11 cellular contexts compared by ENCODE assay signal in genomic region chr1:153616144-153616884, GRCh38. TPM values are rescaled to one million over a fixed set of nuclear protein-coding genes. Genes with fewer than 3 reads are reported as not detected.
DNase-seq lines count a peak whose midpoint lies in the region; ATAC-seq, FAIRE-seq and TF ChIP-seq lines count a peak whose summit lies in the region.
"Had no signal": no experiment of that assay in that cellular context is flagged by ENCODE, and none has a peak within 500 bp of the region (broad histone marks: within the 10 kb centered on the region; RNA-seq: fewer than 3 reads in every experiment).

TSS of gene S100A14 (minus strand) at chr1:153616325. CDS start at chr1:153615858, 467 bp downstream.

- no peaks in the 10 kb centered on the region for H3K9me3 Mint-ChIP-seq in naive thymus-derived CD4-positive, alpha-beta T cell

- CTCF ChIA-PET in HCT116 (lab: Charles Lee): interaction anchor here (0.6 to 7.7 kb wide), 6 partner anchors 11 to 105 kb away, joined by 3 to 76 read pairs (median 8); partner anchors contain the start of genes S100A1 and S100A13
- CTCF ChIA-PET in naive thymus-derived CD4-positive, alpha-beta T cell (lab: Charles Lee): interaction anchor here (1.0 to 1.5 kb wide), 3 partner anchors 102 to 108 kb away, joined by 3 to 4 read pairs (median 4); no protein-coding TSS in a partner anchor

- dilution Hi-C loops in keratinocyte (cut with MboI; ENCODE audit: extremely low pct_ligation_motif_present, low sequenced_read_pairs): no loop called here

- H3K4me1 ChIP-seq in HCT116 (ENCODE audit: control insufficient read depth in 1 of 2, insufficient read depth in 2 of 2, low read length in 2 of 2) (peaks cover 42 to 63% of the 10 kb centered on the region in 2 experiments), adipocyte (ENCODE audit: control insufficient read depth, insufficient read depth, low read length) (peaks cover 32% of the 10 kb centered on the region), keratinocyte (ENCODE audit: control insufficient read depth, extremely low read depth, insufficient read depth, low read length) (peaks cover 33% of the 10 kb centered on the region), small intestine (ENCODE audit: control insufficient read depth in 2 of 2, insufficient read depth in 1 of 2, low read depth in 1 of 2, low read length in 1 of 2) (peaks cover 4 to 10% of the 10 kb centered on the region in 2 donors)
- no peaks in the 10 kb centered on the region for H3K4me1 ChIP-seq in naive thymus-derived CD4-positive, alpha-beta T cell (ENCODE audit: control insufficient read depth in 2 of 2, insufficient read depth in 2 of 2, low read length in 2 of 2)

- H3K9me1 ChIP-seq in keratinocyte (ENCODE audit: control insufficient read depth, extremely low read depth, insufficient read depth, low read length): no peaks in the 10 kb centered on the region

- intact Hi-C loops in HCT116 (cut with micrococcal nuclease): loop anchor here (2.0 kb wide), 2 partner anchors 44 to 106 kb away; no protein-coding TSS in a partner anchor
- intact Hi-C loops in naive thymus-derived CD4-positive, alpha-beta T cell (cut with micrococcal nuclease): loop anchor here in 1 of 2 donors (5.0 kb wide), 1 partner anchor 49 kb away; the partner anchor contains the start of gene S100A2

- no peak for TF ChIP-seq RAD21 in HCT116 (IDR thresholded peaks at IDR 0.05; ENCODE audit: low read depth)

- H3K79me2 ChIP-seq in HCT116 (ENCODE audit: insufficient read depth, low read length) (peaks cover 39% of the 10 kb centered on the region), keratinocyte (ENCODE audit: control insufficient read depth, insufficient read depth, low read length) (peaks cover 46% of the 10 kb centered on the region)

- peak within 1 kb of the TSS; percentile 61 for H3K9ac ChIP-seq in HCT116 (ENCODE audit: low read length)
- peak within 1 kb of the TSS; percentile 52 for H3K9ac ChIP-seq in adipocyte (ENCODE audit: low read length)
- peak within 1 kb of the TSS; percentile 99 for H3K9ac ChIP-seq in keratinocyte (ENCODE audit: control insufficient read depth, extremely low read depth, insufficient read depth, low read length)

- WGBS in small intestine, 3 donors: 28 to 44% (median 42%) methylated on average over 9 to 10 of the region's 10 CpGs

- DNase-seq in HCT116 (ENCODE audit: low read depth, low spot score) (peak; percentile 59), adipocyte (ENCODE audit: low read depth) (no peak), keratinocyte (ENCODE audit: low read depth, low spot score) (peak; percentile 95), small intestine (peak; percentile 96), SK-N-DZ (ENCODE audit: low spot score) (no peak)
- DNase-seq in stimulated activated CD4-positive, alpha-beta T cell treated with anti-CD3 and anti-CD28 coated beads, Interleukin-4, amount 100 ng/mL, for 4 hours: no peak
- no peak for DNase-seq in naive thymus-derived CD4-positive, alpha-beta T cell
- DNase-seq: dorsolateral prefrontal cortex; MV-4-11; stimulated activated CD4-positive, alpha-beta T cell treated with anti-CD3 and anti-CD28 coated beads, Interleukin-4, amount 100 ng/mL, for 1 hour had no signal

- POLR2A ChIA-PET in HCT116 (lab: Charles Lee): interaction anchor here (0.6 to 9.1 kb wide), 13 partner anchors 11 to 111 kb away, joined by 3 to 172 read pairs (median 5); partner anchors contain the start of genes CHTOP, INTS3, S100A1 and S100A13
- POLR2A ChIA-PET in naive thymus-derived CD4-positive, alpha-beta T cell (lab: Charles Lee): no interaction called here

- H4K20me1 ChIP-seq in HCT116 (ENCODE audit: insufficient read depth) (no peaks in the 10 kb centered on the region), keratinocyte (ENCODE audit: control insufficient read depth, extremely low read depth, insufficient read depth, low read length) (no peaks in the 10 kb centered on the region)

- peaks cover 0 to 5% (median 0%) of the 10 kb centered on the region in 5 donors for H3K27me3 Mint-ChIP-seq in naive thymus-derived CD4-positive, alpha-beta T cell

- BruUV-seq in HCT116 (replicated peaks; lab: Mats Ljungman, UMichigan): no TSS peak

- peak within 1 kb of the TSS; percentile 50 to 57 for H3K4me3 ChIP-seq in HCT116 (replicated peaks in 1 of 2; ENCODE audit: low read depth in 1 of 2, low read length in 2 of 2)
- no peak within 1 kb of the TSS for H3K4me3 ChIP-seq in adipocyte (ENCODE audit: low read length)
- H3K4me3 ChIP-seq in keratinocyte (ENCODE audit: control insufficient read depth in 2 of 3, extremely low read depth in 1 of 3, insufficient read depth in 2 of 3, low read depth in 1 of 3, low read length in 3 of 3): peak within 1 kb of the TSS; percentile 90 to 100 (median 98)
- H3K4me3 ChIP-seq in small intestine (ENCODE audit: low read depth in 1 of 2, low read length in 2 of 2): peak within 1 kb of the TSS; percentile 40 to 47
- no peak within 1 kb of the TSS for H3K4me3 ChIP-seq in naive thymus-derived CD4-positive, alpha-beta T cell (ENCODE audit: low read length)
- H3K4me3 ChIP-seq: dorsolateral prefrontal cortex had no signal

- ATAC-seq in HCT116 (peak; percentile 23), GM18861 (IDR thresholded peaks at IDR 0.05; ENCODE audit: unreplicated experiment) (no peak)
- ATAC-seq in naive thymus-derived CD4-positive, alpha-beta T cell: no peak

- H3K9me3 ChIP-seq in HCT116 (ENCODE audit: control insufficient read depth in 1 of 2, insufficient read depth in 1 of 2, low read depth in 1 of 2, low read length in 2 of 2) (no peaks in the 10 kb centered on the region), adipocyte (ENCODE audit: control insufficient read depth, low read length) (no peaks in the 10 kb centered on the region), keratinocyte (ENCODE audit: control insufficient read depth, low read depth, low read length) (no peaks in the 10 kb centered on the region), small intestine (ENCODE audit: control insufficient read depth, low read depth) (no peaks in the 10 kb centered on the region)
- no peaks in the 10 kb centered on the region for H3K9me3 ChIP-seq in naive thymus-derived CD4-positive, alpha-beta T cell (ENCODE audit: control insufficient read depth in 2 of 3, low read length in 3 of 3)

- H3K36me3 Mint-ChIP-seq in naive thymus-derived CD4-positive, alpha-beta T cell: no peaks in the 10 kb centered on the region

- no peaks in the 10 kb centered on the region for H3K27me3 ChIP-seq in HCT116 (ENCODE audit: insufficient read depth, low read length)
- no peaks in the 10 kb centered on the region for H3K27me3 ChIP-seq in adipocyte (replicated peaks; ENCODE audit: control insufficient read depth, insufficient read depth, low read length)
- no peaks in the 10 kb centered on the region for H3K27me3 ChIP-seq in keratinocyte (ENCODE audit: control insufficient read depth, extremely low read depth, insufficient read depth, low read length)
- no peaks in the 10 kb centered on the region for H3K27me3 ChIP-seq in small intestine (ENCODE audit: control insufficient read depth in 2 of 2, insufficient read depth in 2 of 2, low read length in 2 of 2)
- H3K27me3 ChIP-seq in naive thymus-derived CD4-positive, alpha-beta T cell (ENCODE audit: control insufficient read depth in 2 of 2, insufficient read depth in 2 of 2, low read length in 2 of 2): no peaks in the 10 kb centered on the region
- H3K27me3 ChIP-seq: dorsolateral prefrontal cortex had no signal

- no peak within 1 kb of the TSS for H2AFZ ChIP-seq in HCT116 (ENCODE audit: low read depth, low read length, poor library complexity, severe bottlenecking)
- H2AFZ ChIP-seq in keratinocyte (ENCODE audit: control insufficient read depth, low read length): no peak within 1 kb of the TSS

- RAD21 ChIA-PET in HCT116 (lab: Charles Lee; ENCODE audit: low non-redundant PET in 1 of 2, low total read pairs in 2 of 2, uncharacterized antibody in 2 of 2, unreplicated experiment in 2 of 2): interaction anchor here (0.6 to 2.2 kb wide), 4 partner anchors 10 to 44 kb away, joined by 3 to 8 read pairs (median 5); partner anchors contain the start of gene S100A13 (in 2 of the 2)

- peaks cover 0 to 6% (median 0%) of the 10 kb centered on the region in 7 donors for H3K4me1 Mint-ChIP-seq in naive thymus-derived CD4-positive, alpha-beta T cell

- H3K27ac Mint-ChIP-seq in naive thymus-derived CD4-positive, alpha-beta T cell: no peak within 1 kb of the TSS

- TF ChIP-seq CTCF in HCT116 (IDR thresholded peaks at IDR 0.05 in 2 of 3, conservative IDR thresholded peaks at IDR 0.05 in 1 of 3; ENCODE audit: borderline replicate concordance in 1 of 3, insufficient read depth in 1 of 3, low read depth in 2 of 3, low read length in 2 of 3) (no peak), keratinocyte (optimal IDR thresholded peaks at IDR 0.05 in 1 of 3, IDR thresholded peaks at IDR 0.05 in 1 of 3, conservative IDR thresholded peaks at IDR 0.05 in 1 of 3; ENCODE audit: extremely low read depth in 1 of 3, insufficient read depth in 2 of 3, low read length in 3 of 3) (no peak)

- H3K27ac ChIP-seq in HCT116 (ENCODE audit: low read depth, low read length): peak within 1 kb of the TSS; percentile 79
- H3K27ac ChIP-seq in keratinocyte (ENCODE audit: control insufficient read depth, insufficient read depth, low read length): peak within 1 kb of the TSS; percentile 99
- peak within 1 kb of the TSS; percentile 90 to 91 for H3K27ac ChIP-seq in small intestine (ENCODE audit: low read depth in 1 of 2, low read length in 1 of 2)
- no peak within 1 kb of the TSS for H3K27ac ChIP-seq in naive thymus-derived CD4-positive, alpha-beta T cell (ENCODE audit: low read depth, low read length)

- FAIRE-seq in keratinocyte (lab: Jason Lieb, UNC): peak; percentile 87
- FAIRE-seq in small intestine (lab: Jason Lieb, UNC): no peak

- H3K36me3 ChIP-seq in HCT116 (ENCODE audit: control insufficient read depth in 1 of 2, insufficient read depth in 2 of 2, low read length in 2 of 2) (no peaks in the 10 kb centered on the region), adipocyte (ENCODE audit: control insufficient read depth, insufficient read depth, low read length, severe bottlenecking) (peaks cover 26% of the 10 kb centered on the region), keratinocyte (ENCODE audit: control insufficient read depth in 2 of 2, extremely low read depth in 1 of 2, insufficient read depth in 2 of 2, low read length in 2 of 2) (peaks cover 8 to 42% of the 10 kb centered on the region in 2 experiments), small intestine (ENCODE audit: control insufficient read depth in 2 of 2, insufficient read depth in 2 of 2, low read length in 2 of 2) (no peaks in the 10 kb centered on the region)
- no peaks in the 10 kb centered on the region for H3K36me3 ChIP-seq in naive thymus-derived CD4-positive, alpha-beta T cell (ENCODE audit: control insufficient read depth in 2 of 3, insufficient read depth in 3 of 3, low read length in 3 of 3)

- H3K9me2 ChIP-seq in HCT116 (ENCODE audit: insufficient read depth): no peaks in the 10 kb centered on the region

- peak within 1 kb of the TSS; percentile 73 for H3K4me2 ChIP-seq in HCT116 (ENCODE audit: low read length)
- peak within 1 kb of the TSS; percentile 86 for H3K4me2 ChIP-seq in keratinocyte (ENCODE audit: control insufficient read depth, extremely low read depth, insufficient read depth, low read depth, low read length)

- TF ChIP-seq POLR2A in HCT116 (IDR thresholded peaks at IDR 0.05; ENCODE audit: borderline replicate concordance, extremely low read depth, insufficient read depth, insufficient read length): no peak

- H3K4me3 Mint-ChIP-seq in naive thymus-derived CD4-positive, alpha-beta T cell: no peak within 1 kb of the TSS

RNA-seq across cellular contexts. Expression of gene S100A14, which starts in this region (rescaled TPM):
- 252 TPM for total RNA-seq in HCT116 (2021; ENCODE audit: unreplicated experiment)
- 369 and 385 TPM in 2 replicates for polyA plus RNA-seq in HCT116 (2012)
- 1,249 to 1,646 TPM (median 1,394 TPM) in 3 replicates for polyA plus RNA-seq in keratinocyte
- polyA plus RNA-seq in keratinocyte (2011; ENCODE audit: low read depth): 1,951 TPM
- polyA plus RNA-seq in keratinocyte (2011; cell fraction: cytosol; rRNA removed): 1,566 and 1,644 TPM in 2 replicates
- 614 and 760 TPM in 2 replicates for polyA plus RNA-seq in keratinocyte (2011; cell fraction: nucleus; rRNA removed)
- polyA plus RNA-seq in keratinocyte (2012; ENCODE audit: low replicate concordance): 1,389 and 1,858 TPM in 2 replicates
- 691 to 1,029 TPM (median 755 TPM) in 3 replicates for polyA minus RNA-seq in keratinocyte
- 520 TPM for polyA minus RNA-seq in keratinocyte (2011; cell fraction: cytosol; rRNA and poly(A)+ RNA removed)
- 81.8 and 131 TPM in 2 replicates for polyA minus RNA-seq in keratinocyte (2011; cell fraction: nucleus; rRNA and poly(A)+ RNA removed)
- polyA plus RNA-seq in small intestine: 100 to 1,000 TPM; 356 to 952 (median 764) TPM
- not detected in 2 replicates for polyA plus RNA-seq in SK-N-DZ (2014; cell fraction: cytosol; rRNA removed)
- polyA plus RNA-seq in SK-N-DZ (2014; cell fraction: nucleus; rRNA removed): not detected in 2 replicates
- not detected for total RNA-seq in naive thymus-derived CD4-positive, alpha-beta T cell
- not detected for polyA plus RNA-seq in naive thymus-derived CD4-positive, alpha-beta T cell

Comparison
In these comparisons a context has a peak if more than half of its experiments do, and no peak if none do; other contexts are left out.
1. RNA of gene S100A14 (total RNA-seq): 252 TPM in HCT116 (single experiment); not detected in naive thymus-derived CD4-positive, alpha-beta T cell; every median in the first group is over 100 times any median in the second.
2. RNA of gene S100A14 (polyA plus RNA-seq): 614 to 1,951 TPM in keratinocyte and 356 to 952 TPM in small intestine; not detected in naive thymus-derived CD4-positive, alpha-beta T cell; every median in the first group is over 100 times any median in the second.
3. DNase-seq: peak in HCT116 (single experiment), keratinocyte (single experiment) and small intestine (single experiment); none in adipocyte (single experiment), stimulated activated CD4-positive, alpha-beta T cell treated with anti-CD3 and anti-CD28 coated beads, Interleukin-4, amount 100 ng/mL, for 4 hours (0 of 2), SK-N-DZ (single experiment) and naive thymus-derived CD4-positive, alpha-beta T cell (0 of 9).
4. H3K4me3 ChIP-seq: peak in HCT116 (2 of 2), keratinocyte (3 of 3) and small intestine (2 of 2); none in adipocyte (single experiment) and naive thymus-derived CD4-positive, alpha-beta T cell (single experiment).
5. Peak in every context shown above with its lines, with median percentiles within 50 percentile points of each other: H3K9ac ChIP-seq.